ENCODE assay signal across 1 cellular context in genomic region chr2:27003857-27004256, GRCh38.
TF ChIP-seq lines count a peak whose summit lies in the region.

No MANE protein-coding gene starts in this region.

TF ChIP-seq in K562, 482 proteins besides CTCF, POLR2A, EP300 and RAD21 (continued from another document):
- TF ChIP-seq ATF3 (IDR thresholded peaks at IDR 0.05), result peak; percentile 76
- TF ChIP-seq ATF3 (CRISPR knock-in tag; conservative IDR thresholded peaks at IDR 0.05), result no peak
- no peak for TF ChIP-seq CBFA2T2 (conservative IDR thresholded peaks at IDR 0.05)
- no peak for TF ChIP-seq CBX8 (IDR thresholded peaks at IDR 0.05; ENCODE audit: borderline replicate concordance, extremely low read depth, low read depth, low read length, poor library complexity, severe bottlenecking)
- no peak for TF ChIP-seq BCLAF1 (IDR thresholded peaks at IDR 0.05; ENCODE audit: borderline replicate concordance in 1 of 2, control insufficient read depth in 1 of 2, low read depth in 2 of 2, low read length in 1 of 2)
- no peak for TF ChIP-seq KLF13 (tag; IDR thresholded peaks at IDR 0.05; ENCODE audit: borderline replicate concordance, low read depth)
- TF ChIP-seq TRIM25 (IDR thresholded peaks at IDR 0.05; ENCODE audit: borderline replicate concordance), result no peak
- TF ChIP-seq NCOA4 (IDR thresholded peaks at IDR 0.05; ENCODE audit: partially characterized antibody), result no peak
- no peak for TF ChIP-seq FOS (IDR thresholded peaks at IDR 0.05; ENCODE audit: extremely low read depth, insufficient read length)
- TF ChIP-seq MAFG (tag; conservative IDR thresholded peaks at IDR 0.05), result no peak
- TF ChIP-seq E2F3 (CRISPR knock-in tag; IDR thresholded peaks at IDR 0.05), result peak; percentile 52; the same call in 1 of the 2 replicates
- TF ChIP-seq ZNF212 (CRISPR knock-in tag; IDR thresholded peaks at IDR 0.05), result no peak
- no peak for TF ChIP-seq ZNF24 (IDR thresholded peaks at IDR 0.05)
- TF ChIP-seq DACH1 (IDR thresholded peaks at IDR 0.05; ENCODE audit: partially characterized antibody), result no peak
- no peak for TF ChIP-seq RHOXF2B (CRISPR knock-in tag; conservative IDR thresholded peaks at IDR 0.05)
- TF ChIP-seq L3MBTL2 (IDR thresholded peaks at IDR 0.05), result peak; percentile 54
- TF ChIP-seq FOSL1 (tag; conservative IDR thresholded peaks at IDR 0.05), result peak; percentile 79
- no peak for TF ChIP-seq PHTF2 (CRISPR knock-in tag; IDR thresholded peaks at IDR 0.05)
- no peak for TF ChIP-seq NCOA2 (IDR thresholded peaks at IDR 0.05; ENCODE audit: partially characterized antibody in 2 of 2)
- TF ChIP-seq ZNF395 (CRISPR knock-in tag; IDR thresholded peaks at IDR 0.05), result peak; percentile 43; the same call in 1 of the 2 replicates
- no peak for TF ChIP-seq ILF3 (IDR thresholded peaks at IDR 0.05; ENCODE audit: borderline replicate concordance)
- TF ChIP-seq E2F1 (CRISPR knock-in tag; IDR thresholded peaks at IDR 0.05), result no peak
- TF ChIP-seq SP1 (CRISPR knock-in tag; IDR thresholded peaks at IDR 0.05), result no peak
- TF ChIP-seq TCF15 (CRISPR knock-in tag; IDR thresholded peaks at IDR 0.05), result no peak
- TF ChIP-seq RNF219 (CRISPR knock-in tag; IDR thresholded peaks at IDR 0.05), result no peak
- 0 out of 2 replicates have a peak, but pooled peaks have one; percentile 20 for TF ChIP-seq CREB3 (tag; conservative IDR thresholded peaks at IDR 0.05; ENCODE audit: low read depth)
- no peak for TF ChIP-seq ZC3H8 (IDR thresholded peaks at IDR 0.05)
- TF ChIP-seq POLR2AphosphoS2 (IDR thresholded peaks at IDR 0.05; ENCODE audit: low read length), result no peak
